Comparison of ENCODE assay signal across 1 cellular context in the genomic region with DNA sequence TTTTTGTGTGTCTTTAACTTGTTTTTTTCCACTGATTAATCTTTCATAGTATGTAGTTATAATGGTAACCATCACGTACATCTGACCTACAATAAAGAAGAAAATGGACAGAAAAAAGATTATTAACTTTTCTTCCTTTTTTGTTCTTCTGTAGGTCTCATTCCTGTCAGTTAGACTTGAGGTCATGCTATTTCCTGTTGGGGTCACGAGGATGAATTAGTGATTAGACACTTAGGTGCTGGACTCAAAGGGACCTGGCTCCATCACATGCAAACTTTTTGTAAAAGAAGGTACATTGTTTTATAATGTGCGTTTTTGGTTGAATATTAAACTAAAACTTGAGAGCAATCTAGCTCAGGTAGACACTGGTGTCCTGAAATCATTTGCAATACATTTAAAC.
TF ChIP-seq lines count a peak whose summit lies in the region.

No MANE protein-coding gene starts in this region.

TF ChIP-seq in GM12878, 131 proteins besides CTCF, POLR2A, EP300 and RAD21 (continued from another document):
- TF ChIP-seq, protein P1, sequence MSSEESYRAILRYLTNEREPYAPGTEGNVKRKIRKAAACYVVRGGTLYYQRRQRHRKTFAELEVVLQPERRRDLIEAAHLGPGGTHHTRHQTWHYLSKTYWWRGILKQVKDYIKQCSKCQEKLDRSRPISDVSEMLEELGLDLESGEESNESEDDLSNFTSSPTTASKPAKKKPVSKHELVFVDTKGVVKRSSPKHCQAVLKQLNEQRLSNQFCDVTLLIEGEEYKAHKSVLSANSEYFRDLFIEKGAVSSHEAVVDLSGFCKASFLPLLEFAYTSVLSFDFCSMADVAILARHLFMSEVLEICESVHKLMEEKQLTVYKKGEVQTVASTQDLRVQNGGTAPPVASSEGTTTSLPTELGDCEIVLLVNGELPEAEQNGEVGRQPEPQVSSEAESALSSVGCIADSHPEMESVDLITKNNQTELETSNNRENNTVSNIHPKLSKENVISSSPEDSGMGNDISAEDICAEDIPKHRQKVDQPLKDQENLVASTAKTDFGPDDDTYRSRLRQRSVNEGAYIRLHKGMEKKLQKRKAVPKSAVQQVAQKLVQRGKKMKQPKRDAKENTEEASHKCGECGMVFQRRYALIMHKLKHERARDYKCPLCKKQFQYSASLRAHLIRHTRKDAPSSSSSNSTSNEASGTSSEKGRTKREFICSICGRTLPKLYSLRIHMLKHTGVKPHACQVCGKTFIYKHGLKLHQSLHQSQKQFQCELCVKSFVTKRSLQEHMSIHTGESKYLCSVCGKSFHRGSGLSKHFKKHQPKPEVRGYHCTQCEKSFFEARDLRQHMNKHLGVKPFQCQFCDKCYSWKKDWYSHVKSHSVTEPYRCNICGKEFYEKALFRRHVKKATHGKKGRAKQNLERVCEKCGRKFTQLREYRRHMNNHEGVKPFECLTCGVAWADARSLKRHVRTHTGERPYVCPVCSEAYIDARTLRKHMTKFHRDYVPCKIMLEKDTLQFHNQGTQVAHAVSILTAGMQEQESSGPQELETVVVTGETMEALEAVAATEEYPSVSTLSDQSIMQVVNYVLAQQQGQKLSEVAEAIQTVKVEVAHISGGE (CRISPR knock-in tag; IDR thresholded peaks at IDR 0.05) = no peak
- TF ChIP-seq DPF2 (IDR thresholded peaks at IDR 0.05) (no peak), RAD51 (IDR thresholded peaks at IDR 0.05) (peak; percentile 61; the same call in 1 of the 2 replicates), SMAD1 (IDR thresholded peaks at IDR 0.05; ENCODE audit: low read depth, partially characterized antibody) (no peak), FOS (IDR thresholded peaks at IDR 0.05; ENCODE audit: borderline replicate concordance, extremely low read depth, insufficient read length) (no peak), TCF12 (IDR thresholded peaks at IDR 0.05; ENCODE audit: low read depth, low read length) (no peak), ATF7 (IDR thresholded peaks at IDR 0.05; ENCODE audit: low read depth) (peak; percentile 39; the same call in 1 of the 2 replicates), MTA2 (IDR thresholded peaks at IDR 0.05; ENCODE audit: low read depth) (peak; percentile 16; the same call in 1 of the 2 replicates), BHLHE40 (IDR thresholded peaks at IDR 0.05; ENCODE audit: borderline replicate concordance in 1 of 2, low read depth in 2 of 2, low read length in 1 of 2) (0 out of 4 replicates have a peak, but pooled peaks of 1 of the 2 experiments have one; percentile 12), FOXM1 (IDR thresholded peaks at IDR 0.05; ENCODE audit: low read depth, low read length) (no peak), SIN3A (IDR thresholded peaks at IDR 0.05; ENCODE audit: low read depth, low read length) (no peak), SRF (IDR thresholded peaks at IDR 0.05; ENCODE audit: low read depth in 2 of 2, low read length in 2 of 2) (no peak), YY1 (IDR thresholded peaks at IDR 0.05; ENCODE audit: low read depth, low read length) (no peak), SMC3 (IDR thresholded peaks at IDR 0.05; ENCODE audit: borderline replicate concordance, low read length) (no peak), RELA (IDR thresholded peaks at IDR 0.05; ENCODE audit: borderline replicate concordance, partially characterized antibody) (no peak), NFIC (IDR thresholded peaks at IDR 0.05; ENCODE audit: low read depth, low read length) (no peak), PAX5 (IDR thresholded peaks at IDR 0.05; ENCODE audit: borderline replicate concordance, low read depth, low read length) (no peak), TCF3 (IDR thresholded peaks at IDR 0.05; ENCODE audit: borderline replicate concordance, insufficient read depth, low read depth, low read length) (no peak), IKZF2 (IDR thresholded peaks at IDR 0.05) (peak in 1 of 2 experiments; percentile 7; a peak in 1 of 4 replicates), CBX5 (IDR thresholded peaks at IDR 0.05; ENCODE audit: low read depth) (no peak), ZNF24 (IDR thresholded peaks at IDR 0.05) (peak; percentile 85), ETV6 (conservative IDR thresholded peaks at IDR 0.05 in 1 of 2, IDR thresholded peaks at IDR 0.05 in 1 of 2; ENCODE audit: borderline replicate concordance in 1 of 2, low read depth in 1 of 2) (no peak), CREB1 (IDR thresholded peaks at IDR 0.05; ENCODE audit: low read depth) (no peak), NR2C1 (IDR thresholded peaks at IDR 0.05) (peak; percentile 46), NR2F1 (conservative IDR thresholded peaks at IDR 0.05) (peak; percentile 88)
- TF ChIP-seq, protein P2, sequence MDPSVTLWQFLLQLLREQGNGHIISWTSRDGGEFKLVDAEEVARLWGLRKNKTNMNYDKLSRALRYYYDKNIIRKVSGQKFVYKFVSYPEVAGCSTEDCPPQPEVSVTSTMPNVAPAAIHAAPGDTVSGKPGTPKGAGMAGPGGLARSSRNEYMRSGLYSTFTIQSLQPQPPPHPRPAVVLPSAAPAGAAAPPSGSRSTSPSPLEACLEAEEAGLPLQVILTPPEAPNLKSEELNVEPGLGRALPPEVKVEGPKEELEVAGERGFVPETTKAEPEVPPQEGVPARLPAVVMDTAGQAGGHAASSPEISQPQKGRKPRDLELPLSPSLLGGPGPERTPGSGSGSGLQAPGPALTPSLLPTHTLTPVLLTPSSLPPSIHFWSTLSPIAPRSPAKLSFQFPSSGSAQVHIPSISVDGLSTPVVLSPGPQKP (IDR thresholded peaks at IDR 0.05; ENCODE audit: low read depth, low read length) = no peak
- TF ChIP-seq, protein P3, sequence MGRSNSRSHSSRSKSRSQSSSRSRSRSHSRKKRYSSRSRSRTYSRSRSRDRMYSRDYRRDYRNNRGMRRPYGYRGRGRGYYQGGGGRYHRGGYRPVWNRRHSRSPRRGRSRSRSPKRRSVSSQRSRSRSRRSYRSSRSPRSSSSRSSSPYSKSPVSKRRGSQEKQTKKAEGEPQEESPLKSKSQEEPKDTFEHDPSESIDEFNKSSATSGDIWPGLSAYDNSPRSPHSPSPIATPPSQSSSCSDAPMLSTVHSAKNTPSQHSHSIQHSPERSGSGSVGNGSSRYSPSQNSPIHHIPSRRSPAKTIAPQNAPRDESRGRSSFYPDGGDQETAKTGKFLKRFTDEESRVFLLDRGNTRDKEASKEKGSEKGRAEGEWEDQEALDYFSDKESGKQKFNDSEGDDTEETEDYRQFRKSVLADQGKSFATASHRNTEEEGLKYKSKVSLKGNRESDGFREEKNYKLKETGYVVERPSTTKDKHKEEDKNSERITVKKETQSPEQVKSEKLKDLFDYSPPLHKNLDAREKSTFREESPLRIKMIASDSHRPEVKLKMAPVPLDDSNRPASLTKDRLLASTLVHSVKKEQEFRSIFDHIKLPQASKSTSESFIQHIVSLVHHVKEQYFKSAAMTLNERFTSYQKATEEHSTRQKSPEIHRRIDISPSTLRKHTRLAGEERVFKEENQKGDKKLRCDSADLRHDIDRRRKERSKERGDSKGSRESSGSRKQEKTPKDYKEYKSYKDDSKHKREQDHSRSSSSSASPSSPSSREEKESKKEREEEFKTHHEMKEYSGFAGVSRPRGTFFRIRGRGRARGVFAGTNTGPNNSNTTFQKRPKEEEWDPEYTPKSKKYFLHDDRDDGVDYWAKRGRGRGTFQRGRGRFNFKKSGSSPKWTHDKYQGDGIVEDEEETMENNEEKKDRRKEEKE (IDR thresholded peaks at IDR 0.05) = no peak
- TF ChIP-seq, protein P4, sequence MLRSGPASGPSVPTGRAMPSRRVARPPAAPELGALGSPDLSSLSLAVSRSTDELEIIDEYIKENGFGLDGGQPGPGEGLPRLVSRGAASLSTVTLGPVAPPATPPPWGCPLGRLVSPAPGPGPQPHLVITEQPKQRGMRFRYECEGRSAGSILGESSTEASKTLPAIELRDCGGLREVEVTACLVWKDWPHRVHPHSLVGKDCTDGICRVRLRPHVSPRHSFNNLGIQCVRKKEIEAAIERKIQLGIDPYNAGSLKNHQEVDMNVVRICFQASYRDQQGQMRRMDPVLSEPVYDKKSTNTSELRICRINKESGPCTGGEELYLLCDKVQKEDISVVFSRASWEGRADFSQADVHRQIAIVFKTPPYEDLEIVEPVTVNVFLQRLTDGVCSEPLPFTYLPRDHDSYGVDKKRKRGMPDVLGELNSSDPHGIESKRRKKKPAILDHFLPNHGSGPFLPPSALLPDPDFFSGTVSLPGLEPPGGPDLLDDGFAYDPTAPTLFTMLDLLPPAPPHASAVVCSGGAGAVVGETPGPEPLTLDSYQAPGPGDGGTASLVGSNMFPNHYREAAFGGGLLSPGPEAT (IDR thresholded peaks at IDR 0.05; ENCODE audit: low read depth) = peak; percentile 49; the same call in 1 of the 2 replicates
- TF ChIP-seq, protein P5, sequence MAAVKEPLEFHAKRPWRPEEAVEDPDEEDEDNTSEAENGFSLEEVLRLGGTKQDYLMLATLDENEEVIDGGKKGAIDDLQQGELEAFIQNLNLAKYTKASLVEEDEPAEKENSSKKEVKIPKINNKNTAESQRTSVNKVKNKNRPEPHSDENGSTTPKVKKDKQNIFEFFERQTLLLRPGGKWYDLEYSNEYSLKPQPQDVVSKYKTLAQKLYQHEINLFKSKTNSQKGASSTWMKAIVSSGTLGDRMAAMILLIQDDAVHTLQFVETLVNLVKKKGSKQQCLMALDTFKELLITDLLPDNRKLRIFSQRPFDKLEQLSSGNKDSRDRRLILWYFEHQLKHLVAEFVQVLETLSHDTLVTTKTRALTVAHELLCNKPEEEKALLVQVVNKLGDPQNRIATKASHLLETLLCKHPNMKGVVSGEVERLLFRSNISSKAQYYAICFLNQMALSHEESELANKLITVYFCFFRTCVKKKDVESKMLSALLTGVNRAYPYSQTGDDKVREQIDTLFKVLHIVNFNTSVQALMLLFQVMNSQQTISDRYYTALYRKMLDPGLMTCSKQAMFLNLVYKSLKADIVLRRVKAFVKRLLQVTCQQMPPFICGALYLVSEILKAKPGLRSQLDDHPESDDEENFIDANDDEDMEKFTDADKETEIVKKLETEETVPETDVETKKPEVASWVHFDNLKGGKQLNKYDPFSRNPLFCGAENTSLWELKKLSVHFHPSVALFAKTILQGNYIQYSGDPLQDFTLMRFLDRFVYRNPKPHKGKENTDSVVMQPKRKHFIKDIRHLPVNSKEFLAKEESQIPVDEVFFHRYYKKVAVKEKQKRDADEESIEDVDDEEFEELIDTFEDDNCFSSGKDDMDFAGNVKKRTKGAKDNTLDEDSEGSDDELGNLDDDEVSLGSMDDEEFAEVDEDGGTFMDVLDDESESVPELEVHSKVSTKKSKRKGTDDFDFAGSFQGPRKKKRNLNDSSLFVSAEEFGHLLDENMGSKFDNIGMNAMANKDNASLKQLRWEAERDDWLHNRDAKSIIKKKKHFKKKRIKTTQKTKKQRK (IDR thresholded peaks at IDR 0.05; ENCODE audit: low read depth, low read length) = no peak
- TF ChIP-seq, protein P6, sequence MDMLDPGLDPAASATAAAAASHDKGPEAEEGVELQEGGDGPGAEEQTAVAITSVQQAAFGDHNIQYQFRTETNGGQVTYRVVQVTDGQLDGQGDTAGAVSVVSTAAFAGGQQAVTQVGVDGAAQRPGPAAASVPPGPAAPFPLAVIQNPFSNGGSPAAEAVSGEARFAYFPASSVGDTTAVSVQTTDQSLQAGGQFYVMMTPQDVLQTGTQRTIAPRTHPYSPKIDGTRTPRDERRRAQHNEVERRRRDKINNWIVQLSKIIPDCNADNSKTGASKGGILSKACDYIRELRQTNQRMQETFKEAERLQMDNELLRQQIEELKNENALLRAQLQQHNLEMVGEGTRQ (IDR thresholded peaks at IDR 0.05; ENCODE audit: borderline replicate concordance, low read depth, low read length) = no peak
- TF ChIP-seq, protein P7, sequence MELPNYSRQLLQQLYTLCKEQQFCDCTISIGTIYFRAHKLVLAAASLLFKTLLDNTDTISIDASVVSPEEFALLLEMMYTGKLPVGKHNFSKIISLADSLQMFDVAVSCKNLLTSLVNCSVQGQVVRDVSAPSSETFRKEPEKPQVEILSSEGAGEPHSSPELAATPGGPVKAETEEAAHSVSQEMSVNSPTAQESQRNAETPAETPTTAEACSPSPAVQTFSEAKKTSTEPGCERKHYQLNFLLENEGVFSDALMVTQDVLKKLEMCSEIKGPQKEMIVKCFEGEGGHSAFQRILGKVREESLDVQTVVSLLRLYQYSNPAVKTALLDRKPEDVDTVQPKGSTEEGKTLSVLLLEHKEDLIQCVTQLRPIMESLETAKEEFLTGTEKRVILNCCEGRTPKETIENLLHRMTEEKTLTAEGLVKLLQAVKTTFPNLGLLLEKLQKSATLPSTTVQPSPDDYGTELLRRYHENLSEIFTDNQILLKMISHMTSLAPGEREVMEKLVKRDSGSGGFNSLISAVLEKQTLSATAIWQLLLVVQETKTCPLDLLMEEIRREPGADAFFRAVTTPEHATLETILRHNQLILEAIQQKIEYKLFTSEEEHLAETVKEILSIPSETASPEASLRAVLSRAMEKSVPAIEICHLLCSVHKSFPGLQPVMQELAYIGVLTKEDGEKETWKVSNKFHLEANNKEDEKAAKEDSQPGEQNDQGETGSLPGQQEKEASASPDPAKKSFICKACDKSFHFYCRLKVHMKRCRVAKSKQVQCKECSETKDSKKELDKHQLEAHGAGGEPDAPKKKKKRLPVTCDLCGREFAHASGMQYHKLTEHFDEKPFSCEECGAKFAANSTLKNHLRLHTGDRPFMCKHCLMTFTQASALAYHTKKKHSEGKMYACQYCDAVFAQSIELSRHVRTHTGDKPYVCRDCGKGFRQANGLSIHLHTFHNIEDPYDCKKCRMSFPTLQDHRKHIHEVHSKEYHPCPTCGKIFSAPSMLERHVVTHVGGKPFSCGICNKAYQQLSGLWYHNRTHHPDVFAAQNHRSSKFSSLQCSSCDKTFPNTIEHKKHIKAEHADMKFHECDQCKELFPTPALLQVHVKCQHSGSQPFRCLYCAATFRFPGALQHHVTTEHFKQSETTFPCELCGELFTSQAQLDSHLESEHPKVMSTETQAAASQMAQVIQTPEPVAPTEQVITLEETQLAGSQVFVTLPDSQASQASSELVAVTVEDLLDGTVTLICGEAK (IDR thresholded peaks at IDR 0.05; ENCODE audit: borderline replicate concordance) = no peak
